16 cellular contexts compared by ENCODE assay signal in the genomic region with DNA sequence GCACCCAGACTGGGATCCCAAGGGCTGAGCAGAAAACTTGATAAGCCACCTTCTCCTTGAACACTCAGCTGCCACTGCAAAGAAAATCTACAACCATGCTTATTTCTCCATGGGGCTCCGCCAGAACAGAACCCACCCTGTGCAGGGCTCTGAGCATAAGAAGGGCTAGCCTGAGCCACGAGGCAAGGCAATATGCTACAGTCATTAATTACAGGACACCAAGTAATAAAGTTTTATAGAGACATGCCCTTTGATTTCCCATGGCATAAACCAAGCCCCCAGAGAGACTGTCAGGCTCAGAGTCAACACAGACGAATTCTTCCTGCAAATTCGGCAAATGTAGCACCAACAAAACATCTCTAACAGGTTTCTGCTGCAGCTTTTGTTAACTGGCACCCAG. TPM values are rescaled to one million over a fixed set of nuclear protein-coding genes. Genes with fewer than 3 reads are reported as not detected.
A peak's percentile ranks its signal among the peaks of the same experiment; 100 is the strongest.
DNase-seq lines count a peak whose midpoint lies in the region; ATAC-seq and TF ChIP-seq lines count a peak whose summit lies in the region.
"Had no signal": no experiment of that assay in that cellular context is flagged by ENCODE, and none has a peak within 500 bp of the region (broad histone marks: within the 10 kb centered on the region; RNA-seq: fewer than 3 reads in every experiment).

No MANE protein-coding gene starts in this region.

- no peak for ATAC-seq in activated T-helper 17 cell treated with anti-CD3 and anti-CD28 coated beads, Interleukin-2, amount 50 U/mL, for 72 hours (replicated peaks)
- ATAC-seq in stimulated activated effector memory CD8-positive, alpha-beta T cell treated with anti-CD3 and anti-CD28 coated beads, Interleukin-12 subunit alpha, Interleukin-12 subunit beta, amount 100 ng/mL, for 72 hours = no peak
- no peak for ATAC-seq in GM18907 (IDR thresholded peaks at IDR 0.05; ENCODE audit: unreplicated experiment)
- ATAC-seq: HepG2 had no signal

- peaks cover 33% of the 10 kb centered on the region for H3K4me1 Mint-ChIP-seq in activated T-helper 17 cell treated with anti-CD3 and anti-CD28 coated beads, Interleukin-2, amount 50 U/mL, for 72 hours
- peaks cover 61% of the 10 kb centered on the region for H3K4me1 Mint-ChIP-seq in stimulated activated effector memory CD8-positive, alpha-beta T cell treated with anti-CD3 and anti-CD28 coated beads, Interleukin-12 subunit alpha, Interleukin-12 subunit beta, amount 100 ng/mL, for 72 hours
- peaks cover 8% of the 10 kb centered on the region for H3K4me1 Mint-ChIP-seq in mesothelial cell of epicardium
- peaks cover 58% of the 10 kb centered on the region for H3K4me1 Mint-ChIP-seq in activated CD4-positive, alpha-beta memory T cell treated with anti-CD3 and anti-CD28 coated beads, Interleukin-2, amount 10 ng/mL, durations not matched to agents 7 days and 5 days

- H3K9me3 ChIP-seq in Loucy (ENCODE audit: insufficient read depth, low read depth, low read length) = no peaks in the 10 kb centered on the region
- H3K9me3 ChIP-seq: BE2C, Caco-2 had no signal

- H3K4me1 ChIP-seq in Loucy (ENCODE audit: insufficient read depth, low read length, poor library complexity, severe bottlenecking) = peaks cover 31% of the 10 kb centered on the region

- H4K20me1 ChIP-seq in Loucy (ENCODE audit: insufficient read depth, low read length, poor library complexity, severe bottlenecking) = no peaks in the 10 kb centered on the region

- peak; percentile 60 for DNase-seq in left kidney (ENCODE audit: low read depth, low spot score)
- no peak for DNase-seq in stimulated activated effector memory CD8-positive, alpha-beta T cell treated with anti-CD3 and anti-CD28 coated beads, Interleukin-12 subunit alpha, Interleukin-12 subunit beta, amount 100 ng/mL, for 72 hours (ENCODE audit: low spot score in 2 of 2)
- no peak for DNase-seq in mesothelial cell of epicardium (ENCODE audit: low spot score in 2 of 2, unreplicated experiment in 2 of 2)
- no peak for DNase-seq in activated CD4-positive, alpha-beta memory T cell treated with anti-CD3 and anti-CD28 coated beads, Interleukin-2, amount 10 ng/mL, durations not matched to agents 7 days and 5 days
- no peak for DNase-seq in OCI-M2 (lab: John Stamatoyannopoulos, UW; ENCODE audit: unreplicated experiment)
- DNase-seq: ACHN; BE2C; C1 segment of cervical spinal cord; Caco-2; CD4-positive, CD25-positive, alpha-beta regulatory T cell; GOT3; H9 had no signal

- no peaks in the 10 kb centered on the region for H3K9me3 Mint-ChIP-seq in activated T-helper 17 cell treated with anti-CD3 and anti-CD28 coated beads, Interleukin-2, amount 50 U/mL, for 72 hours
- no peaks in the 10 kb centered on the region for H3K9me3 Mint-ChIP-seq in stimulated activated effector memory CD8-positive, alpha-beta T cell treated with anti-CD3 and anti-CD28 coated beads, Interleukin-12 subunit alpha, Interleukin-12 subunit beta, amount 100 ng/mL, for 72 hours
- no peaks in the 10 kb centered on the region for H3K9me3 Mint-ChIP-seq in mesothelial cell of epicardium
- H3K9me3 Mint-ChIP-seq in activated CD4-positive, alpha-beta memory T cell treated with anti-CD3 and anti-CD28 coated beads, Interleukin-2, amount 10 ng/mL, durations not matched to agents 7 days and 5 days = no peaks in the 10 kb centered on the region
- H3K9me3 Mint-ChIP-seq: CD4-positive, CD25-positive, alpha-beta regulatory T cell had no signal

- no peaks in the 10 kb centered on the region for H3K36me3 ChIP-seq in Loucy (ENCODE audit: insufficient read depth, low read length)
- H3K36me3 ChIP-seq: BE2C had no signal

- H3K4me2 ChIP-seq in Loucy (ENCODE audit: low read depth, low read length, poor library complexity, severe bottlenecking) = peak overlapping the region; percentile 73

- CTCF ChIA-PET in activated CD4-positive, alpha-beta memory T cell treated with anti-CD3 and anti-CD28 coated beads, Interleukin-2, amount 10 ng/mL, durations not matched to agents 7 days and 5 days (lab: Charles Lee) = no interaction called here

- peak overlapping the region; percentile 52 for H3K27ac Mint-ChIP-seq in activated T-helper 17 cell treated with anti-CD3 and anti-CD28 coated beads, Interleukin-2, amount 50 U/mL, for 72 hours
- peak overlapping the region; percentile 56 for H3K27ac Mint-ChIP-seq in stimulated activated effector memory CD8-positive, alpha-beta T cell treated with anti-CD3 and anti-CD28 coated beads, Interleukin-12 subunit alpha, Interleukin-12 subunit beta, amount 100 ng/mL, for 72 hours
- no peak overlapping the region for H3K27ac Mint-ChIP-seq in mesothelial cell of epicardium
- H3K27ac Mint-ChIP-seq in activated CD4-positive, alpha-beta memory T cell treated with anti-CD3 and anti-CD28 coated beads, Interleukin-2, amount 10 ng/mL, durations not matched to agents 7 days and 5 days = no peak overlapping the region
- H3K27ac Mint-ChIP-seq: H9 had no signal

- H3K4me3 Mint-ChIP-seq in activated T-helper 17 cell treated with anti-CD3 and anti-CD28 coated beads, Interleukin-2, amount 50 U/mL, for 72 hours = peak overlapping the region; percentile 71
- no peak overlapping the region for H3K4me3 Mint-ChIP-seq in stimulated activated effector memory CD8-positive, alpha-beta T cell treated with anti-CD3 and anti-CD28 coated beads, Interleukin-12 subunit alpha, Interleukin-12 subunit beta, amount 100 ng/mL, for 72 hours
- no peak overlapping the region for H3K4me3 Mint-ChIP-seq in mesothelial cell of epicardium
- no peak overlapping the region for H3K4me3 Mint-ChIP-seq in activated CD4-positive, alpha-beta memory T cell treated with anti-CD3 and anti-CD28 coated beads, Interleukin-2, amount 10 ng/mL, durations not matched to agents 7 days and 5 days
- H3K4me3 Mint-ChIP-seq: CD4-positive, CD25-positive, alpha-beta regulatory T cell; H9 had no signal

- POLR2A ChIA-PET in activated CD4-positive, alpha-beta memory T cell treated with anti-CD3 and anti-CD28 coated beads, Interleukin-2, amount 10 ng/mL, durations not matched to agents 7 days and 5 days (lab: Charles Lee) = no interaction called here

- no peaks in the 10 kb centered on the region for H3K27me3 ChIP-seq in Loucy (ENCODE audit: insufficient read depth, low read length, poor library complexity, severe bottlenecking)
- H3K27me3 ChIP-seq: BE2C had no signal

- H2AFZ ChIP-seq in Loucy (ENCODE audit: low read length) = no peak overlapping the region

- peak overlapping the region; percentile 62 for H3K4me3 ChIP-seq in Loucy (ENCODE audit: low read length, poor library complexity, severe bottlenecking)

- H3K9me2 ChIP-seq in Loucy (replicated peaks; ENCODE audit: low read depth, low read length) = no peaks in the 10 kb centered on the region

- no peak overlapping the region for H3K9ac ChIP-seq in Loucy (ENCODE audit: low read depth, low read length, poor library complexity, severe bottlenecking)

- peaks cover 5% of the 10 kb centered on the region for H3K36me3 Mint-ChIP-seq in activated T-helper 17 cell treated with anti-CD3 and anti-CD28 coated beads, Interleukin-2, amount 50 U/mL, for 72 hours (ENCODE audit: low read depth)
- H3K36me3 Mint-ChIP-seq in stimulated activated effector memory CD8-positive, alpha-beta T cell treated with anti-CD3 and anti-CD28 coated beads, Interleukin-12 subunit alpha, Interleukin-12 subunit beta, amount 100 ng/mL, for 72 hours = no peaks in the 10 kb centered on the region
- peaks cover 4% of the 10 kb centered on the region for H3K36me3 Mint-ChIP-seq in mesothelial cell of epicardium
- H3K36me3 Mint-ChIP-seq in activated CD4-positive, alpha-beta memory T cell treated with anti-CD3 and anti-CD28 coated beads, Interleukin-2, amount 10 ng/mL, durations not matched to agents 7 days and 5 days (ENCODE audit: low read depth) = no peaks in the 10 kb centered on the region

- peaks cover 19% of the 10 kb centered on the region; the same call in 1 of the 2 replicates for H3K79me2 ChIP-seq in Loucy (ENCODE audit: insufficient read depth, low read length)

- TF ChIP-seq CTCF in Loucy (conservative IDR thresholded peaks at IDR 0.05; ENCODE audit: low read length) (no peak), mesothelial cell of epicardium (IDR thresholded peaks at IDR 0.05; ENCODE audit: unreplicated experiment) (no peak)

- no peaks in the 10 kb centered on the region for H3F3A ChIP-seq in Loucy (ENCODE audit: low read depth)

- H3K27me3 Mint-ChIP-seq in activated T-helper 17 cell treated with anti-CD3 and anti-CD28 coated beads, Interleukin-2, amount 50 U/mL, for 72 hours = no peaks in the 10 kb centered on the region
- no peaks in the 10 kb centered on the region for H3K27me3 Mint-ChIP-seq in mesothelial cell of epicardium (ENCODE audit: low read depth)
- peaks cover 1% of the 10 kb centered on the region for H3K27me3 Mint-ChIP-seq in activated CD4-positive, alpha-beta memory T cell treated with anti-CD3 and anti-CD28 coated beads, Interleukin-2, amount 10 ng/mL, durations not matched to agents 7 days and 5 days
- H3K27me3 Mint-ChIP-seq: CD4-positive, CD25-positive, alpha-beta regulatory T cell had no signal

RNA-seq across cellular contexts. Expression of gene PEPD, which starts 5.7 kb away (rescaled TPM):
- 10 to 100 TPM; 16.4 to 33.1 TPM for total RNA-seq in activated T-helper 17 cell treated with anti-CD3 and anti-CD28 coated beads, Interleukin-2, amount 50 U/mL, for 72 hours
- total RNA-seq in mesothelial cell of epicardium = 49.7 to 52.6 TPM (median 50.5 TPM) in 3 replicates
- total RNA-seq in activated CD4-positive, alpha-beta memory T cell treated with anti-CD3 and anti-CD28 coated beads, Interleukin-2, amount 10 ng/mL, durations not matched to agents 7 days and 5 days = 10 to 100 TPM; 33.3 to 36.6 TPM

Comparison
In these comparisons a context has a peak if more than half of its experiments do, and no peak if none do; other contexts are left out.
1. H3K27ac Mint-ChIP-seq: peak in activated T-helper 17 cell treated with anti-CD3 and anti-CD28 coated beads, Interleukin-2, amount 50 U/mL, for 72 hours (single experiment) and stimulated activated effector memory CD8-positive, alpha-beta T cell treated with anti-CD3 and anti-CD28 coated beads, Interleukin-12 subunit alpha, Interleukin-12 subunit beta, amount 100 ng/mL, for 72 hours (single experiment); none in mesothelial cell of epicardium (single experiment) and activated CD4-positive, alpha-beta memory T cell treated with anti-CD3 and anti-CD28 coated beads, Interleukin-2, amount 10 ng/mL, durations not matched to agents 7 days and 5 days (single experiment).